ENCODE assay signal across 1 cellular context in the genomic region with DNA sequence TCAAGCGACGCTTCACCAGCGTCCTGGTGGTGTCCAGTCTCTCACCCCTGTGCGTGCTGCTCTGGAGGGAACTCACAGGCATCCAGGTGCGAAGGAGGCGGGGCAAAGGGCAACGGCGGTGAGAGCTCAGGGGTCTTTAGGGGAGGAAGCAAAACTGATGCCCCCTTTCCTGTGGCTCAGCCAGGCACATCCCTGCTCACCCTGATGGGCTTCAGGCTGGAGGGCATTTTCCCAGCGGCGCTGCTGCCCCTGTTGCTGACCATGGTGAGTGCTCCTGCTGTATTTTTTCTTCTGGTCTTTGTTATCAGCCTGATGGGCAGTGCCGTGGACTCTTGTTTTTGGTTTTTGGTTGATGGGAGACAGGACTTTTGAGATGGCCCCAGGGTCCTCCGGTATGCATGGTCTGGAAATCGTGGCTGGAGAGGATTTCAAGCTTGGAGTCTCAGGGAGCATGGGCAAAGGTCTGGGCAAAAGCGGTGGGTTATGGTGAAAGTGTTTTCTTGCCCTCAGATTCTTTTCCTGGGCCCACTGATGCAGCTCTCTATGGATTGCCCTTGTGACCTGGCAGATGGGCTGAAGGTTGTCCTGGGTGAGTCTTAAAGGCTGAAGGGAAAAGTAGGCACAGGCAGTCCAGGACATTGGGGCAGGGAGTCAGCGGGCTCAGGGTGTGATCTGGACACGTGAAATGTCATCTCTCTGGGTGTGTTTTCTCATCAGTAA.
TF ChIP-seq lines count a peak whose summit lies in the region.

No MANE protein-coding gene starts in this region.

TF ChIP-seq in H1, 55 proteins besides CTCF, POLR2A, EP300 and RAD21:
- TF ChIP-seq POLR2AphosphoS5 (IDR thresholded peaks at IDR 0.05; ENCODE audit: low read depth, low read length), result peak; percentile 75; the same call in 1 of the 2 replicates
- TF ChIP-seq SIN3A (conservative IDR thresholded peaks at IDR 0.05 in 1 of 2, IDR thresholded peaks at IDR 0.05 in 1 of 2; ENCODE audit: low read depth in 1 of 2, low read length in 2 of 2), result 0 out of 4 replicates have a peak, but pooled peaks of 1 of the 2 experiments have one; percentile 27
- no peak for TF ChIP-seq BACH1 (IDR thresholded peaks at IDR 0.05; ENCODE audit: low read length)
- TF ChIP-seq KDM4A (IDR thresholded peaks at IDR 0.05; ENCODE audit: low read depth, low read length, severe bottlenecking), result no peak
- no peak for TF ChIP-seq KDM5A (IDR thresholded peaks at IDR 0.05; ENCODE audit: low read length)
